ENCODE assay signal across 8 cellular contexts in genomic region chrX:103584606-103585005, GRCh38. TPM values are rescaled to one million over a fixed set of nuclear protein-coding genes. Genes with fewer than 3 reads are reported as not detected.
A peak's percentile ranks its signal among the peaks of the same experiment; 100 is the strongest.
DNase-seq lines count a peak whose midpoint lies in the region; ATAC-seq and TF ChIP-seq lines count a peak whose summit lies in the region.

No MANE protein-coding gene starts in this region.

- peak overlapping the region; percentile 75 for H2AFZ ChIP-seq in parathyroid adenoma

- intact Hi-C loops in aorta (cut with DNase I), result no loop called here

- H3K27ac ChIP-seq in coronary artery, result no peak overlapping the region
- H3K27ac ChIP-seq in parathyroid adenoma, result no peak overlapping the region
- no peak overlapping the region for H3K27ac ChIP-seq in aorta (ENCODE audit: low read depth in 1 of 2, low read length in 2 of 2)

- no peaks in the 10 kb centered on the region for H3K27me3 ChIP-seq in parathyroid adenoma (ENCODE audit: control insufficient read depth, insufficient read depth, low read length)
- no peaks in the 10 kb centered on the region for H3K27me3 ChIP-seq in aorta (ENCODE audit: control insufficient read depth in 1 of 2, insufficient read depth in 2 of 2, low read length in 1 of 2)

- peak; percentile 24 for DNase-seq in DMS79 treated with DMSO at 0.1 percent for 48 hours (lab: John Stamatoyannopoulos, UW)
- DNase-seq in DMS79 (lab: John Stamatoyannopoulos, UW), result no peak
- DNase-seq in NCI-H1694 (lab: John Stamatoyannopoulos, UW), result peak; percentile 26
- DNase-seq in coronary artery (ENCODE audit: low spot score), result no peak
- no peak for DNase-seq in amniotic stem cell (lab: John Stamatoyannopoulos, UW)
- no peak for DNase-seq in aorta

- no peak overlapping the region for H3K4me2 ChIP-seq in parathyroid adenoma (ENCODE audit: low read length)

- no peaks in the 10 kb centered on the region for H3K79me2 ChIP-seq in parathyroid adenoma

- TF ChIP-seq CTCF in coronary artery (IDR thresholded peaks at IDR 0.05) (no peak), parathyroid adenoma (IDR thresholded peaks at IDR 0.05) (no peak)

- peaks cover 3% of the 10 kb centered on the region for H3K4me1 ChIP-seq in parathyroid adenoma
- no peaks in the 10 kb centered on the region for H3K4me1 ChIP-seq in aorta (ENCODE audit: control insufficient read depth in 1 of 2, insufficient read depth in 2 of 2, low read length in 2 of 2)

- ATAC-seq in GM19395 (IDR thresholded peaks at IDR 0.05; ENCODE audit: unreplicated experiment) (no peak), aorta (ENCODE audit: low FRiP score) (no peak)

- H3K36me3 ChIP-seq in parathyroid adenoma (ENCODE audit: control insufficient read depth, insufficient read depth, low read length) (no peaks in the 10 kb centered on the region), aorta (ENCODE audit: control insufficient read depth in 1 of 2, insufficient read depth in 2 of 2, low read length in 1 of 2) (no peaks in the 10 kb centered on the region)

- no peak overlapping the region for H3K9ac ChIP-seq in parathyroid adenoma

- WGBS in aorta, 2 donors, result 71 to 74% methylated on average over 3 of the region's 3 CpGs

- H3K9me3 ChIP-seq in parathyroid adenoma (ENCODE audit: control insufficient read depth, low read length), result no peaks in the 10 kb centered on the region
- no peaks in the 10 kb centered on the region for H3K9me3 ChIP-seq in aorta (ENCODE audit: control insufficient read depth, low read length)

- H3K4me3 ChIP-seq in coronary artery, result peak overlapping the region; percentile 77
- H3K4me3 ChIP-seq in parathyroid adenoma (ENCODE audit: low read depth, low read length), result no peak overlapping the region
- no peak overlapping the region for H3K4me3 ChIP-seq in aorta (ENCODE audit: low read length in 2 of 2)

RNA-seq across cellular contexts. Expression of gene TCEAL4, which starts 0.7 kb away (rescaled TPM):
- total RNA-seq in aorta, result 100 to 1,000 TPM in 1 of 2 donors, 10 to 100 TPM in 1; 97.2 to 187 TPM
- 1,000 to 10,000 TPM; 1,036 to 1,452 TPM for polyA plus RNA-seq in aorta

RNA-seq across cellular contexts. Expression of gene TCEAL3, which starts 23.2 kb away (rescaled TPM):
- total RNA-seq in aorta, result 10 to 100 TPM; 34.6 to 77.3 TPM
- polyA plus RNA-seq in aorta, result 100 to 1,000 TPM; 249 to 392 TPM

RNA-seq across cellular contexts. Expression of gene TCEAL1, which starts 44.2 kb away (rescaled TPM):
- total RNA-seq in aorta, result 10 to 100 TPM; 37.0 to 73.9 TPM
- polyA plus RNA-seq in aorta, result 100 to 1,000 TPM; 219 to 258 TPM

Comparison
In these comparisons a context has a peak if more than half of its experiments do, and no peak if none do; other contexts are left out.
1. DNase-seq: peak in DMS79 treated with DMSO at 0.1 percent for 48 hours (single experiment) and NCI-H1694 (single experiment); none in DMS79 (single experiment), coronary artery (single experiment), amniotic stem cell (single experiment) and aorta (0 of 2).